8 cellular contexts compared by ENCODE assay signal in genomic region chr4:176150283-176150682, GRCh38. TPM values are rescaled to one million over a fixed set of nuclear protein-coding genes. Genes with fewer than 3 reads are reported as not detected.
DNase-seq lines count a peak whose midpoint lies in the region; ATAC-seq and TF ChIP-seq lines count a peak whose summit lies in the region.

No MANE protein-coding gene starts in this region.

- in situ Hi-C loops in gastrocnemius medialis (cut with MboI; ENCODE audit: low sequenced_read_pairs in 4 of 4), result loop anchor here in 2 of 4 donors (5.0 kb wide), 3 partner anchors 127 to 187 kb away; no protein-coding TSS in a partner anchor

- peak overlapping the region in 3 of 4 donors; percentile 14 to 55 (median 42) for H3K27ac ChIP-seq in gastrocnemius medialis
- no peak overlapping the region for H3K27ac ChIP-seq in substantia nigra (ENCODE audit: low read depth, low read length, poor library complexity, severe bottlenecking)

- TF ChIP-seq CTCF in gastrocnemius medialis (IDR thresholded peaks at IDR 0.05 in 4 of 5, conservative IDR thresholded peaks at IDR 0.05 in 1 of 5), result peak; percentile 43 to 60 (median 54)

- no peak overlapping the region for H3K4me3 ChIP-seq in gastrocnemius medialis

- no peaks in the 10 kb centered on the region for H3K36me3 Mint-ChIP-seq in activated naive CD4-positive, alpha-beta T cell treated with anti-CD3 and anti-CD28 coated beads, Interleukin-2, amount 50 U/mL, for 72 hours

- peaks cover 0 to 2% of the 10 kb centered on the region in 2 donors for H3K4me1 ChIP-seq in gastrocnemius medialis

- H3K9me3 ChIP-seq in gastrocnemius medialis, result no peaks in the 10 kb centered on the region

- no peaks in the 10 kb centered on the region for H3K27me3 ChIP-seq in gastrocnemius medialis

- DNase-seq in NCI-H2196 (lab: John Stamatoyannopoulos, UW; ENCODE audit: unreplicated experiment) (peak; percentile 0), NCI-H2196 treated with DMSO at 0.1 percent for 48 hours (lab: John Stamatoyannopoulos, UW; ENCODE audit: unreplicated experiment) (no peak), LoVo (ENCODE audit: low spot score) (peak; percentile 16), dermis blood vessel endothelial cell (peak; percentile 15), gastrocnemius medialis (no peak), substantia nigra (lab: John Stamatoyannopoulos, UW) (no peak)
- no peak for DNase-seq in activated naive CD4-positive, alpha-beta T cell treated with anti-CD3 and anti-CD28 coated beads, Interleukin-2, amount 50 U/mL, for 72 hours (ENCODE audit: low spot score in 2 of 2)

- ATAC-seq in gastrocnemius medialis, result peak; percentile 74 to 88
- ATAC-seq in GM19463 (IDR thresholded peaks at IDR 0.05; ENCODE audit: unreplicated experiment), result no peak
- ATAC-seq in activated naive CD4-positive, alpha-beta T cell treated with anti-CD3 and anti-CD28 coated beads, Interleukin-2, amount 50 U/mL, for 72 hours, result no peak

- no peak for TF ChIP-seq POLR2A in gastrocnemius medialis (IDR thresholded peaks at IDR 0.05)

- no peaks in the 10 kb centered on the region for H3K36me3 ChIP-seq in gastrocnemius medialis

- H3K9me3 Mint-ChIP-seq in activated naive CD4-positive, alpha-beta T cell treated with anti-CD3 and anti-CD28 coated beads, Interleukin-2, amount 50 U/mL, for 72 hours, result no peaks in the 10 kb centered on the region

- H3K27ac Mint-ChIP-seq in activated naive CD4-positive, alpha-beta T cell treated with anti-CD3 and anti-CD28 coated beads, Interleukin-2, amount 50 U/mL, for 72 hours, result no peak overlapping the region

- intact Hi-C loops in gastrocnemius medialis (cut with DNase I; ENCODE audit: low total_unique reads), result loop anchor here (1.0 to 10.0 kb wide), 5 partner anchors 77 to 485 kb away; no protein-coding TSS in a partner anchor

RNA-seq across cellular contexts. Expression of gene SPATA4, which starts 45.1 kb away (rescaled TPM):
- total RNA-seq in dermis blood vessel endothelial cell, result not detected in 2 replicates
- total RNA-seq in gastrocnemius medialis, result under 1 TPM in 2 of 4 donors, not detected in 2; 0.22 to 0.29 TPM
- total RNA-seq in activated naive CD4-positive, alpha-beta T cell treated with anti-CD3 and anti-CD28 coated beads, Interleukin-2, amount 50 U/mL, for 72 hours, result under 1 TPM in 1 of 2 donors, not detected in 1; 0.16 TPM

Comparison
In these comparisons a context has a peak if more than half of its experiments do, and no peak if none do; other contexts are left out.
1. DNase-seq: peak in NCI-H2196 (single experiment), LoVo (single experiment) and dermis blood vessel endothelial cell (single experiment); none in NCI-H2196 treated with DMSO at 0.1 percent for 48 hours (single experiment), gastrocnemius medialis (0 of 2), substantia nigra (0 of 49) and activated naive CD4-positive, alpha-beta T cell treated with anti-CD3 and anti-CD28 coated beads, Interleukin-2, amount 50 U/mL, for 72 hours (0 of 2).
2. ATAC-seq: peak in gastrocnemius medialis (2 of 2); none in GM19463 (single experiment) and activated naive CD4-positive, alpha-beta T cell treated with anti-CD3 and anti-CD28 coated beads, Interleukin-2, amount 50 U/mL, for 72 hours (0 of 2).